28 cellular contexts compared by ENCODE assay signal in genomic region chr3:8648873-8649741, GRCh38. TPM values are rescaled to one million over a fixed set of nuclear protein-coding genes. Genes with fewer than 3 reads are reported as not detected.
"Had no signal": no experiment of that assay in that cellular context is flagged by ENCODE, and none has a peak within 500 bp of the region (broad histone marks: within the 10 kb centered on the region; RNA-seq: fewer than 3 reads in every experiment).

No MANE protein-coding gene starts in this region.

- H3K4me1 ChIP-seq: colonic mucosa, gastrocnemius medialis, thyroid gland, upper lobe of left lung had no signal

- H3K36me3 ChIP-seq: colonic mucosa, gastrocnemius medialis, stomach, thyroid gland, upper lobe of left lung, vagina had no signal

- DNase-seq: activated CD4-positive, alpha-beta T cell treated with anti-CD3 and anti-CD28 coated beads for 4 hours; activated CD4-positive, alpha-beta T cell treated with anti-CD3 and anti-CD28 coated beads, Interleukin-2, amount 50 U/mL, for 4 hours; activated naive CD4-positive, alpha-beta T cell; activated T-cell treated with anti-CD3 and anti-CD28 coated beads for 4 hours; activated T-cell treated with anti-CD3 and anti-CD28 coated beads, Interleukin-2, amount 50 U/mL, for 72 hours; anterior cingulate cortex; cerebellar nuclear complex; colonic mucosa; effector CD8-positive, alpha-beta T cell; erythroblast; gastrocnemius medialis; hippocampal formation; left cardiac atrium; left ventricle myocardium superior; occipital lobe; right cardiac atrium; stimulated activated CD4-positive, alpha-beta T cell treated with anti-CD3 and anti-CD28 coated beads, Interleukin-4, amount 100 ng/mL, for 24 hours; stimulated activated naive B cell treated with anti-CD40 and anti-IgM and Interleukin-4, amounts not matched to agents 10 μg/mL and 1 μg/mL and 100 μg/mL, for 72 hours; stomach; T-helper 1 cell; thyroid gland; upper lobe of left lung had no signal

- H3K9me3 Mint-ChIP-seq: activated naive CD4-positive, alpha-beta T cell treated with anti-CD3 and anti-CD28 coated beads, Interleukin-2, amount 50 U/mL, for 72 hours; T-helper 2 cell treated with Interferon-gamma antibody and Interleukin-4, amounts not matched to agents 5 μg/mL and 100 μg/mL, for 36 hours had no signal

- H3K4me3 ChIP-seq: colonic mucosa, gastrocnemius medialis, stomach, thyroid gland, upper lobe of left lung, vagina had no signal

- H3K36me3 Mint-ChIP-seq: activated naive CD4-positive, alpha-beta T cell treated with anti-CD3 and anti-CD28 coated beads, Interleukin-2, amount 50 U/mL, for 72 hours had no signal

- H3K27ac ChIP-seq: colonic mucosa, gastrocnemius medialis, stomach, thyroid gland, upper lobe of left lung, vagina had no signal

- H3K27ac Mint-ChIP-seq: activated naive CD4-positive, alpha-beta T cell treated with anti-CD3 and anti-CD28 coated beads, Interleukin-2, amount 50 U/mL, for 72 hours; activated T-cell treated with anti-CD3 and anti-CD28 coated beads, Interleukin-2, amount 50 U/mL, for 72 hours; stimulated activated naive B cell treated with anti-CD40 and anti-IgM and Interleukin-4, amounts not matched to agents 10 μg/mL and 1 μg/mL and 100 μg/mL, for 72 hours; T-helper 2 cell treated with Interferon-gamma antibody and Interleukin-4, amounts not matched to agents 5 μg/mL and 100 μg/mL, for 36 hours had no signal

- ATAC-seq: activated naive CD4-positive, alpha-beta T cell treated with anti-CD3 and anti-CD28 coated beads, Interleukin-2, amount 50 U/mL, for 72 hours; activated T-cell treated with anti-CD3 and anti-CD28 coated beads, Interleukin-2, amount 50 U/mL, for 72 hours; gastrocnemius medialis; left cardiac atrium; left ventricle myocardium superior; right cardiac atrium; stimulated activated naive B cell treated with anti-CD40 and anti-IgM and Interleukin-4, amounts not matched to agents 10 μg/mL and 1 μg/mL and 100 μg/mL, for 72 hours had no signal

- H3K9me3 ChIP-seq: colonic mucosa, gastrocnemius medialis, thyroid gland, upper lobe of left lung, vagina had no signal

- H3K27me3 ChIP-seq: colonic mucosa, gastrocnemius medialis, stomach, thyroid gland, upper lobe of left lung, vagina had no signal

- FAIRE-seq: keratinocyte had no signal

- H3K4me3 Mint-ChIP-seq: activated T-cell treated with anti-CD3 and anti-CD28 coated beads, Interleukin-2, amount 50 U/mL, for 72 hours; nephron; stimulated activated naive B cell treated with anti-CD40 and anti-IgM and Interleukin-4, amounts not matched to agents 10 μg/mL and 1 μg/mL and 100 μg/mL, for 72 hours; T-helper 2 cell treated with Interferon-gamma antibody and Interleukin-4, amounts not matched to agents 5 μg/mL and 100 μg/mL, for 36 hours had no signal

RNA-seq across cellular contexts. Expression of gene SSUH2, which starts 4.5 kb away (rescaled TPM):
- total RNA-seq: lung microvascular endothelial cell, vagina had no signal
